In genomic region chr13:106455190-106455589, GRCh38 we compare ENCODE assay signal across 22 cellular contexts.
DNase-seq lines count a peak whose midpoint lies in the region; ATAC-seq, FAIRE-seq and TF ChIP-seq lines count a peak whose summit lies in the region.
"Had no signal": no experiment of that assay in that cellular context is flagged by ENCODE, and none has a peak within 500 bp of the region (broad histone marks: within the 10 kb centered on the region; RNA-seq: fewer than 3 reads in every experiment).

No MANE protein-coding gene starts in this region.

- no peak overlapping the region for H3K14ac ChIP-seq in IMR-90 (replicated peaks; ENCODE audit: low read depth, low read length)
- peak overlapping the region; percentile 42 for H3K14ac ChIP-seq in neuronal stem cell (ENCODE audit: low read length)

- H3K9ac ChIP-seq in BLaER1 (no peak overlapping the region), IMR-90 (ENCODE audit: low read depth, low read length) (no peak overlapping the region), neuronal stem cell (ENCODE audit: low read depth, low read length, poor library complexity) (no peak overlapping the region), kidney (ENCODE audit: low read length in 2 of 2) (no peak overlapping the region)

- TF ChIP-seq POLR2A in IMR-90 (IDR thresholded peaks at IDR 0.05; ENCODE audit: low read depth, low read length) = no peak

- H3K27ac ChIP-seq in BLaER1 (no peak overlapping the region), IMR-90 (ENCODE audit: insufficient read depth, low read length) (no peak overlapping the region), neuronal stem cell (replicated peaks; ENCODE audit: low read length) (no peak overlapping the region), kidney (ENCODE audit: low read depth in 2 of 2, low read length in 2 of 2) (no peak overlapping the region)

- no peak for TF ChIP-seq RAD21 in IMR-90 (IDR thresholded peaks at IDR 0.05; ENCODE audit: low read length)

- no peak overlapping the region for H2AK9ac ChIP-seq in IMR-90 (replicated peaks; ENCODE audit: low read depth, low read length, poor library complexity)

- H3K4me2 ChIP-seq in BLaER1 (peak overlapping the region; percentile 17; the same call in 1 of the 2 replicates), IMR-90 (ENCODE audit: low read depth, low read length) (no peak overlapping the region), neuronal stem cell (ENCODE audit: insufficient read depth, low read length, poor library complexity, severe bottlenecking) (no peak overlapping the region)

- no peak overlapping the region for H2AFZ ChIP-seq in IMR-90 (replicated peaks; ENCODE audit: low read length, poor library complexity)
- no peak overlapping the region for H2AFZ ChIP-seq in neuronal stem cell (ENCODE audit: low read length)

- POLR2A ChIA-PET in IMR-90 (lab: Charles Lee; ENCODE audit: unreplicated experiment) = no interaction called here

- H3K9me3 Mint-ChIP-seq in stimulated activated memory B cell treated with anti-CD40 and anti-IgM and Interleukin-4, amounts not matched to agents 10 μg/mL and 1 μg/mL and 100 μg/mL, for 72 hours = no peaks in the 10 kb centered on the region
- H3K9me3 Mint-ChIP-seq: HFFc6 had no signal

- FAIRE-seq in kidney (lab: Jason Lieb, UNC) = no peak
- FAIRE-seq: GM12878, HepG2 had no signal

- intact Hi-C loops in IMR-90 (cut with micrococcal nuclease) (no loop called here), kidney (cut with DNase I) (no loop called here)

- DNase-seq in IMR-90 = no peak
- no peak for DNase-seq in neuronal stem cell (ENCODE audit: low spot score)
- no peak for DNase-seq in kidney
- DNase-seq: C1 segment of cervical spinal cord; CD4-positive, CD25-positive, alpha-beta regulatory T cell; CD8-positive, alpha-beta memory T cell; COR-L47; DMS 273 treated with DMSO at 0.1 percent for 48 hours; DMS53; DND-41; EL; GOT3; H7; HFFc6 had no signal

- no peak overlapping the region for H2BK20ac ChIP-seq in IMR-90 (ENCODE audit: low read depth, low read length)

- H4K8ac ChIP-seq in IMR-90 (ENCODE audit: low read depth in 2 of 2, low read length in 2 of 2) (no peak overlapping the region), neuronal stem cell (ENCODE audit: low read depth, low read length) (no peak overlapping the region)

- TF ChIP-seq CTCF in IMR-90 (conservative IDR thresholded peaks at IDR 0.05; ENCODE audit: low read depth, low read length) (no peak), kidney (IDR thresholded peaks at IDR 0.05; ENCODE audit: borderline replicate concordance, extremely low read depth, insufficient read depth) (no peak)

- H4K5ac ChIP-seq in IMR-90 (ENCODE audit: low read depth, low read length) = no peak overlapping the region

- no peak for ATAC-seq in IMR-90 (ENCODE audit: low read depth)
- peak; percentile 43 for ATAC-seq in stimulated activated memory B cell treated with anti-CD40 and anti-IgM and Interleukin-4, amounts not matched to agents 10 μg/mL and 1 μg/mL and 100 μg/mL, for 72 hours
- no peak for ATAC-seq in GM18870 (IDR thresholded peaks at IDR 0.05; ENCODE audit: unreplicated experiment)
- no peak for ATAC-seq in esophagus mucosa
- ATAC-seq: GM12878, HCT116, HepG2 had no signal

- no peaks in the 10 kb centered on the region for H4K20me1 ChIP-seq in BLaER1
- H4K20me1 ChIP-seq in IMR-90 (ENCODE audit: insufficient read depth, low read length) = no peaks in the 10 kb centered on the region

- no peak overlapping the region for H2BK120ac ChIP-seq in IMR-90 (ENCODE audit: low read depth, low read length)
- no peak overlapping the region for H2BK120ac ChIP-seq in neuronal stem cell (ENCODE audit: low read depth, low read length)

- no peak overlapping the region for H3K18ac ChIP-seq in IMR-90 (ENCODE audit: low read depth, low read length)
- H3K18ac ChIP-seq in neuronal stem cell (ENCODE audit: low read length) = peak overlapping the region; percentile 44

- H3K4me1 ChIP-seq in BLaER1 (peaks cover 7% of the 10 kb centered on the region), IMR-90 (ENCODE audit: control insufficient read depth, insufficient read depth, low read length) (0 out of 2 replicates have a peak, but pooled peaks cover 2% of the 10 kb centered on the region), neuronal stem cell (ENCODE audit: control insufficient read depth in 2 of 2, insufficient read depth in 1 of 2, low read depth in 1 of 2, low read length in 2 of 2) (peaks cover 0 to 3% of the 10 kb centered on the region in 2 donors), kidney (ENCODE audit: control insufficient read depth in 1 of 2, insufficient read depth in 1 of 2, low read depth in 1 of 2, low read length in 2 of 2) (no peaks in the 10 kb centered on the region)

- peak overlapping the region; percentile 16; the same call in 1 of the 2 replicates for H2AK5ac ChIP-seq in IMR-90 (ENCODE audit: low read depth, low read length)
- peak overlapping the region; percentile 83 for H2AK5ac ChIP-seq in neuronal stem cell (ENCODE audit: low read depth, low read length)

- peaks cover 33% of the 10 kb centered on the region for H3K27me3 Mint-ChIP-seq in stimulated activated memory B cell treated with anti-CD40 and anti-IgM and Interleukin-4, amounts not matched to agents 10 μg/mL and 1 μg/mL and 100 μg/mL, for 72 hours

- in situ Hi-C loops in IMR-90 (cut with MboI; ENCODE audit: low sequenced_read_pairs) = no loop called here

- H3K27ac Mint-ChIP-seq in stimulated activated memory B cell treated with anti-CD40 and anti-IgM and Interleukin-4, amounts not matched to agents 10 μg/mL and 1 μg/mL and 100 μg/mL, for 72 hours = no peak overlapping the region
- H3K27ac Mint-ChIP-seq: B cell; CD4-positive, CD25-positive, alpha-beta regulatory T cell; CD8-positive, alpha-beta memory T cell; HFFc6 had no signal

- H3K9me3 ChIP-seq in BLaER1 (no peaks in the 10 kb centered on the region), IMR-90 (ENCODE audit: control insufficient read depth, insufficient read depth, low read length) (no peaks in the 10 kb centered on the region; the same call in 1 of the 2 replicates), neuronal stem cell (replicated peaks in 1 of 2; ENCODE audit: control insufficient read depth in 2 of 2, insufficient read depth in 1 of 2, low read depth in 1 of 2, low read length in 2 of 2) (peaks cover 0 to 5% of the 10 kb centered on the region in 2 donors), kidney (ENCODE audit: control insufficient read depth in 1 of 2, low read length in 2 of 2) (no peaks in the 10 kb centered on the region)

- no peak overlapping the region for H3K4ac ChIP-seq in IMR-90 (ENCODE audit: low read depth, low read length)
- no peak overlapping the region for H3K4ac ChIP-seq in neuronal stem cell (ENCODE audit: low read length)

- H3K4me3 Mint-ChIP-seq in stimulated activated memory B cell treated with anti-CD40 and anti-IgM and Interleukin-4, amounts not matched to agents 10 μg/mL and 1 μg/mL and 100 μg/mL, for 72 hours = no peak overlapping the region
- H3K4me3 Mint-ChIP-seq: B cell; CD4-positive, CD25-positive, alpha-beta regulatory T cell; CD8-positive, alpha-beta memory T cell; HFFc6 had no signal

- no peaks in the 10 kb centered on the region for H3K9me1 ChIP-seq in IMR-90 (ENCODE audit: insufficient read depth, low read length)

- H3K4me1 Mint-ChIP-seq in stimulated activated memory B cell treated with anti-CD40 and anti-IgM and Interleukin-4, amounts not matched to agents 10 μg/mL and 1 μg/mL and 100 μg/mL, for 72 hours = no peaks in the 10 kb centered on the region
- H3K4me1 Mint-ChIP-seq: B cell; CD4-positive, CD25-positive, alpha-beta regulatory T cell; CD8-positive, alpha-beta memory T cell had no signal

- dilution Hi-C loops in IMR-90 (cut with HindIII; ENCODE audit: low sequenced_read_pairs, unreplicated experiment) = no loop called here

- H3K36me3 Mint-ChIP-seq in stimulated activated memory B cell treated with anti-CD40 and anti-IgM and Interleukin-4, amounts not matched to agents 10 μg/mL and 1 μg/mL and 100 μg/mL, for 72 hours = no peaks in the 10 kb centered on the region
- H3K36me3 Mint-ChIP-seq: CD4-positive, CD25-positive, alpha-beta regulatory T cell; CD8-positive, alpha-beta memory T cell had no signal

- 100% methylated on average over 1 of the region's 9 CpGs; no CpG with 5 or more reads in 1 of the 2 experiments for WGBS in IMR-90 (ENCODE audit: extremely low coverage in 2 of 2, insufficient read length in 1 of 2), 2 experiments
- no CpG with 5 or more reads among the region's 9 CpGs for WGBS in neuronal stem cell (ENCODE audit: extremely low coverage in 2 of 2, insufficient read length in 2 of 2, insufficient replicate concordance in 1 of 2), 2 donors

- H3K56ac ChIP-seq in IMR-90 (ENCODE audit: extremely low read depth, insufficient read depth, low read length) = no peak overlapping the region

- no peak overlapping the region for H2BK12ac ChIP-seq in neuronal stem cell (ENCODE audit: low read length)

- CTCF ChIA-PET in IMR-90 (lab: Yijun Ruan, JAX) = interaction anchor here (0.9 to 1.0 kb wide), 2 partner anchors 10 to 11 kb away, joined by 3 to 4 read pairs; no protein-coding TSS in a partner anchor

- H4K91ac ChIP-seq in IMR-90 (ENCODE audit: insufficient read depth, low read depth, low read length) = no peak overlapping the region
- H4K91ac ChIP-seq in neuronal stem cell (ENCODE audit: low read depth, low read length, poor library complexity) = no peak overlapping the region

- H3K4me3 ChIP-seq in BLaER1 = no peak overlapping the region
- H3K4me3 ChIP-seq in IMR-90 (ENCODE audit: insufficient read depth, low read depth, low read length) = no peak overlapping the region
- H3K4me3 ChIP-seq in neuronal stem cell (ENCODE audit: low read length in 2 of 2) = no peak overlapping the region
- H3K4me3 ChIP-seq in kidney (ENCODE audit: low read length in 2 of 2) = no peak overlapping the region
- H3K4me3 ChIP-seq: GM12878 had no signal

- BruUV-seq in IMR-90 (replicated peaks; lab: Mats Ljungman, UMichigan) = no TSS peak

- no peaks in the 10 kb centered on the region for H3K36me3 ChIP-seq in BLaER1
- no peaks in the 10 kb centered on the region for H3K36me3 ChIP-seq in IMR-90 (ENCODE audit: control insufficient read depth, insufficient read depth, low read length)
- H3K36me3 ChIP-seq in neuronal stem cell (replicated peaks in 1 of 2; ENCODE audit: control insufficient read depth in 2 of 2, insufficient read depth in 2 of 2, low read length in 2 of 2) = peaks cover 0 to 2% of the 10 kb centered on the region in 2 donors
- H3K36me3 ChIP-seq in kidney (ENCODE audit: control insufficient read depth in 1 of 2, insufficient read depth in 2 of 2, low read length in 2 of 2) = no peaks in the 10 kb centered on the region

- no peaks in the 10 kb centered on the region for H3K27me3 ChIP-seq in BLaER1
- peaks cover 12% of the 10 kb centered on the region for H3K27me3 ChIP-seq in IMR-90 (ENCODE audit: control insufficient read depth, insufficient read depth, low read length)
- no peaks in the 10 kb centered on the region for H3K27me3 ChIP-seq in neuronal stem cell (ENCODE audit: control insufficient read depth in 3 of 3, insufficient read depth in 3 of 3, low read depth in 1 of 3, low read length in 3 of 3)

- H2BK5ac ChIP-seq in IMR-90 (ENCODE audit: low read depth, low read length, poor library complexity, severe bottlenecking) = no peak overlapping the region
- H2BK5ac ChIP-seq in neuronal stem cell (ENCODE audit: low read length) = no peak overlapping the region

- H3K23ac ChIP-seq in IMR-90 (ENCODE audit: low read depth, low read length) (no peak overlapping the region), neuronal stem cell (ENCODE audit: low read depth, low read length, poor library complexity) (no peak overlapping the region)

- H3K79me1 ChIP-seq in IMR-90 (ENCODE audit: low read depth in 1 of 2, low read length in 2 of 2) (no peaks in the 10 kb centered on the region), neuronal stem cell (ENCODE audit: low read depth, low read length) (no peaks in the 10 kb centered on the region)

- H2BK15ac ChIP-seq in IMR-90 (ENCODE audit: low read depth, low read length) (no peak overlapping the region), neuronal stem cell (ENCODE audit: low read length) (no peak overlapping the region)
